ENCODE assay signal across 8 cellular contexts in genomic region chr17:46002311-46002972, GRCh38. TPM values are rescaled to one million over a fixed set of nuclear protein-coding genes. Genes with fewer than 3 reads are reported as not detected.
DNase-seq lines count a peak whose midpoint lies in the region; ATAC-seq and TF ChIP-seq lines count a peak whose summit lies in the region.

No MANE protein-coding gene starts in this region.

- no peak for TF ChIP-seq POLR2A in breast epithelium (IDR thresholded peaks at IDR 0.05)

- TF ChIP-seq CTCF in WI38 (IDR thresholded peaks at IDR 0.05; ENCODE audit: low read depth, low read length) (peak; percentile 80), breast epithelium (IDR thresholded peaks at IDR 0.05) (peak; percentile 94 to 97 (median 95))

- no peaks in the 10 kb centered on the region for H3K9me3 ChIP-seq in breast epithelium

- H3K4me3 ChIP-seq in WI38 (ENCODE audit: low read depth, low read length) (no peak overlapping the region), breast epithelium (no peak overlapping the region)

- DNase-seq in AG08396 (ENCODE audit: low spot score): peak; percentile 80
- peak; percentile 63 for DNase-seq in GM19240 (ENCODE audit: insufficient read length, low spot score)
- DNase-seq in NCI-H2171 (lab: John Stamatoyannopoulos, UW): peak; percentile 23
- DNase-seq in breast epithelium (ENCODE audit: low spot score in 2 of 2): peak; percentile 57 to 77
- DNase-seq in islet precursor cell: peak; percentile 93
- DNase-seq in stimulated activated CD4-positive, alpha-beta T cell treated with anti-CD3 and anti-CD28 coated beads, Interleukin-1b, Interleukin-23, amount 100 ng/mL, for 24 hours (ENCODE audit: low read depth in 4 of 4, low spot score in 1 of 4): peak; percentile 40 to 74 (median 56)

- intact Hi-C loops in breast epithelium (cut with DNase I; ENCODE audit: low total_unique reads): no loop called here

- no peaks in the 10 kb centered on the region for H3K27me3 ChIP-seq in breast epithelium

- ATAC-seq in GM19455 (IDR thresholded peaks at IDR 0.05; ENCODE audit: unreplicated experiment): no peak

- no peaks in the 10 kb centered on the region for H3K4me1 ChIP-seq in breast epithelium

- no peaks in the 10 kb centered on the region for H3K36me3 ChIP-seq in breast epithelium

- no peak overlapping the region for H3K27ac ChIP-seq in breast epithelium

RNA-seq across cellular contexts. Expression of gene STH, which starts 3.4 kb away (rescaled TPM):
- total RNA-seq in breast epithelium: not detected

Comparison
In these comparisons a context has a peak if more than half of its experiments do, and no peak if none do; other contexts are left out.
1. DNase-seq: peak in every context shown above with its lines; median percentile 93 in islet precursor cell; 80 in AG08396; 67 in breast epithelium; 63 in GM19240; 56 in stimulated activated CD4-positive, alpha-beta T cell treated with anti-CD3 and anti-CD28 coated beads, Interleukin-1b, Interleukin-23, amount 100 ng/mL, for 24 hours; 23 in NCI-H2171.